ENCODE assay signal across 17 cellular contexts in genomic region chr16:48540222-48540900, GRCh38.
DNase-seq lines count a peak whose midpoint lies in the region; ATAC-seq, FAIRE-seq and TF ChIP-seq lines count a peak whose summit lies in the region.
"Had no signal": no experiment of that assay in that cellular context is flagged by ENCODE, and none has a peak within 500 bp of the region (broad histone marks: within the 10 kb centered on the region; RNA-seq: fewer than 3 reads in every experiment).

No MANE protein-coding gene starts in this region.

- TF ChIP-seq CTCF in RWPE1 (conservative IDR thresholded peaks at IDR 0.05; ENCODE audit: low read depth) (no peak), kidney (IDR thresholded peaks at IDR 0.05; ENCODE audit: borderline replicate concordance, extremely low read depth, insufficient read depth) (no peak), osteocyte (IDR thresholded peaks at IDR 0.05) (no peak), suprapubic skin (IDR thresholded peaks at IDR 0.05) (no peak)

- ATAC-seq in activated T-cell treated with anti-CD3 and anti-CD28 coated beads, Interleukin-2, amount 50 U/mL, for 72 hours (replicated peaks in 1 of 2), result no peak
- ATAC-seq in activated T-helper 17 cell treated with anti-CD3 and anti-CD28 coated beads, Interleukin-2, amount 50 U/mL, for 72 hours (replicated peaks), result no peak
- ATAC-seq: GM12878, K562 had no signal

- peak overlapping the region; percentile 96 for H3K27ac ChIP-seq in RWPE1
- no peak overlapping the region for H3K27ac ChIP-seq in kidney (ENCODE audit: low read depth in 2 of 2, low read length in 2 of 2)
- no peak overlapping the region for H3K27ac ChIP-seq in suprapubic skin
- H3K27ac ChIP-seq: C4-2B had no signal

- no peaks in the 10 kb centered on the region for H3K9me3 Mint-ChIP-seq in activated T-cell treated with anti-CD3 and anti-CD28 coated beads, Interleukin-2, amount 50 U/mL, for 72 hours
- no peaks in the 10 kb centered on the region for H3K9me3 Mint-ChIP-seq in osteocyte (ENCODE audit: unreplicated experiment)
- H3K9me3 Mint-ChIP-seq in activated T-helper 17 cell treated with anti-CD3 and anti-CD28 coated beads, Interleukin-2, amount 50 U/mL, for 72 hours, result no peaks in the 10 kb centered on the region

- H3K4me1 ChIP-seq in kidney (ENCODE audit: control insufficient read depth in 1 of 2, insufficient read depth in 1 of 2, low read depth in 1 of 2, low read length in 2 of 2), result peaks cover 14 to 32% of the 10 kb centered on the region in 2 donors
- peaks cover 54% of the 10 kb centered on the region for H3K4me1 ChIP-seq in suprapubic skin

- FAIRE-seq in kidney (lab: Jason Lieb, UNC), result no peak
- FAIRE-seq: A204.1, GM12878, GM18507, K562 had no signal

- H3K4me1 Mint-ChIP-seq in activated T-cell treated with anti-CD3 and anti-CD28 coated beads, Interleukin-2, amount 50 U/mL, for 72 hours (ENCODE audit: low read depth), result peaks cover 40% of the 10 kb centered on the region
- H3K4me1 Mint-ChIP-seq in osteocyte (ENCODE audit: unreplicated experiment), result peaks cover 36% of the 10 kb centered on the region
- H3K4me1 Mint-ChIP-seq in activated T-helper 17 cell treated with anti-CD3 and anti-CD28 coated beads, Interleukin-2, amount 50 U/mL, for 72 hours, result peaks cover 13% of the 10 kb centered on the region

- H3K36me3 ChIP-seq in kidney (ENCODE audit: control insufficient read depth in 1 of 2, insufficient read depth in 2 of 2, low read length in 2 of 2), result peaks cover 0 to 13% of the 10 kb centered on the region in 2 donors
- H3K36me3 ChIP-seq in suprapubic skin, result peaks cover 51% of the 10 kb centered on the region

- H3K9me3 ChIP-seq in kidney (ENCODE audit: control insufficient read depth in 1 of 2, low read length in 2 of 2) (no peaks in the 10 kb centered on the region), suprapubic skin (no peaks in the 10 kb centered on the region)

- H3K4me3 Mint-ChIP-seq in activated T-cell treated with anti-CD3 and anti-CD28 coated beads, Interleukin-2, amount 50 U/mL, for 72 hours, result no peak overlapping the region
- no peak overlapping the region for H3K4me3 Mint-ChIP-seq in osteocyte (ENCODE audit: unreplicated experiment)
- no peak overlapping the region for H3K4me3 Mint-ChIP-seq in activated T-helper 17 cell treated with anti-CD3 and anti-CD28 coated beads, Interleukin-2, amount 50 U/mL, for 72 hours

- no peak for DNase-seq in activated T-cell treated with anti-CD3 and anti-CD28 coated beads, Interleukin-2, amount 50 U/mL, for 72 hours
- no peak for DNase-seq in activated T-cell treated with anti-CD3 and anti-CD28 coated beads, Interleukin-2, amount 50 U/mL, for 1 hour
- no peak for DNase-seq in RWPE1 (ENCODE audit: low spot score)
- peak; percentile 48 for DNase-seq in kidney
- DNase-seq in osteocyte (ENCODE audit: extremely low spot score, unreplicated experiment), result peak; percentile 77
- no peak for DNase-seq in suprapubic skin (ENCODE audit: low spot score in 2 of 2)
- no peak for DNase-seq in DMS 273 treated with DMSO at 0.1 percent for 48 hours (lab: John Stamatoyannopoulos, UW)
- DNase-seq: HCEC 1CT, NCI-H1048, NCI-H226, NCI-H526 treated with DMSO at 0.1 percent for 48 hours had no signal

- H3K27me3 Mint-ChIP-seq in activated T-cell treated with anti-CD3 and anti-CD28 coated beads, Interleukin-2, amount 50 U/mL, for 72 hours (ENCODE audit: low read depth), result no peaks in the 10 kb centered on the region
- no peaks in the 10 kb centered on the region for H3K27me3 Mint-ChIP-seq in osteocyte (ENCODE audit: unreplicated experiment)
- no peaks in the 10 kb centered on the region for H3K27me3 Mint-ChIP-seq in activated T-helper 17 cell treated with anti-CD3 and anti-CD28 coated beads, Interleukin-2, amount 50 U/mL, for 72 hours

- POLR2A ChIA-PET in RWPE1 (lab: Yijun Ruan, JAX; ENCODE audit: low non-redundant PET), result no interaction called here

- H3K9ac ChIP-seq in kidney (ENCODE audit: low read length in 2 of 2), result no peak overlapping the region

- H3K36me3 Mint-ChIP-seq in activated T-cell treated with anti-CD3 and anti-CD28 coated beads, Interleukin-2, amount 50 U/mL, for 72 hours (ENCODE audit: insufficient read depth in 2 of 2), result peaks cover 1 to 11% of the 10 kb centered on the region in 2 donors
- H3K36me3 Mint-ChIP-seq in osteocyte (ENCODE audit: unreplicated experiment), result peaks cover 24% of the 10 kb centered on the region
- peaks cover 60% of the 10 kb centered on the region for H3K36me3 Mint-ChIP-seq in activated T-helper 17 cell treated with anti-CD3 and anti-CD28 coated beads, Interleukin-2, amount 50 U/mL, for 72 hours (ENCODE audit: low read depth)

- WGBS in suprapubic skin, result 90% methylated on average over 15 of the region's 17 CpGs

- H3K4me3 ChIP-seq in kidney (ENCODE audit: low read length in 2 of 2) (no peak overlapping the region), suprapubic skin (no peak overlapping the region)
- H3K4me3 ChIP-seq: GM12878, K562 had no signal

- no peak for TF ChIP-seq EP300 in suprapubic skin (IDR thresholded peaks at IDR 0.05)

- TF ChIP-seq POLR2A in suprapubic skin (IDR thresholded peaks at IDR 0.05), result no peak

- intact Hi-C loops in kidney (cut with DNase I), result no loop called here

- H3K27me3 ChIP-seq in suprapubic skin, result no peaks in the 10 kb centered on the region

- H3K27ac Mint-ChIP-seq in activated T-cell treated with anti-CD3 and anti-CD28 coated beads, Interleukin-2, amount 50 U/mL, for 72 hours, result peak overlapping the region; percentile 23
- H3K27ac Mint-ChIP-seq in osteocyte (ENCODE audit: unreplicated experiment), result no peak overlapping the region
- H3K27ac Mint-ChIP-seq in activated T-helper 17 cell treated with anti-CD3 and anti-CD28 coated beads, Interleukin-2, amount 50 U/mL, for 72 hours, result no peak overlapping the region

- CTCF ChIA-PET in RWPE1 (lab: Yijun Ruan, JAX), result no interaction called here

Comparison
In these comparisons a context has a peak if more than half of its experiments do, and no peak if none do; other contexts are left out.
1. DNase-seq: peak in kidney (single experiment) and osteocyte (single experiment); none in activated T-cell treated with anti-CD3 and anti-CD28 coated beads, Interleukin-2, amount 50 U/mL, for 72 hours (0 of 2), activated T-cell treated with anti-CD3 and anti-CD28 coated beads, Interleukin-2, amount 50 U/mL, for 1 hour (single experiment), RWPE1 (single experiment), suprapubic skin (0 of 2) and DMS 273 treated with DMSO at 0.1 percent for 48 hours (single experiment).